ENCODE assay signal across 1 cellular context in the genomic region with DNA sequence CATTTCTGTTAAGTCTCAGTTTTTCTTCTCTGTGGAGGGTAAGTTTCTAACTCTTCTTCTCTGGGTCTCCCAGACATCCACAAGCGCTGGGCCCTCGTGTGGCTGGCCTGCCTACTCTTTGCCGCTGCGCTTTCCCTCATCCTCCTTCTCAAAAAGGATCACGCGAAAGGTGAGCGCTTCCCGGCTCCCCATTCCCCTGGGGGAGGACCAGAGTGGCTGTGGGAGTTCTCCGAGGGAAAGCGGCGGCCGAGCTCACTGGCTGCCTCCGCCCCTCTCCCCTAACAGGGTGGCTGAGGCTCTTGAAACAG.
TF ChIP-seq lines count a peak whose summit lies in the region.

No MANE protein-coding gene starts in this region.

TF ChIP-seq in WTC11, 78 proteins besides CTCF, POLR2A, EP300 and RAD21 (continued from another document):
- TF ChIP-seq, protein P1, sequence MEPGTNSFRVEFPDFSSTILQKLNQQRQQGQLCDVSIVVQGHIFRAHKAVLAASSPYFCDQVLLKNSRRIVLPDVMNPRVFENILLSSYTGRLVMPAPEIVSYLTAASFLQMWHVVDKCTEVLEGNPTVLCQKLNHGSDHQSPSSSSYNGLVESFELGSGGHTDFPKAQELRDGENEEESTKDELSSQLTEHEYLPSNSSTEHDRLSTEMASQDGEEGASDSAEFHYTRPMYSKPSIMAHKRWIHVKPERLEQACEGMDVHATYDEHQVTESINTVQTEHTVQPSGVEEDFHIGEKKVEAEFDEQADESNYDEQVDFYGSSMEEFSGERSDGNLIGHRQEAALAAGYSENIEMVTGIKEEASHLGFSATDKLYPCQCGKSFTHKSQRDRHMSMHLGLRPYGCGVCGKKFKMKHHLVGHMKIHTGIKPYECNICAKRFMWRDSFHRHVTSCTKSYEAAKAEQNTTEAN (CRISPR knock-in tag; IDR thresholded peaks at IDR 0.05) = no peak
- TF ChIP-seq TEAD4 (CRISPR knock-in tag; IDR thresholded peaks at IDR 0.05) (no peak), NFATC4 (CRISPR knock-in tag; IDR thresholded peaks at IDR 0.05) (no peak), FOXK1 (CRISPR knock-in tag; IDR thresholded peaks at IDR 0.05) (no peak), IRF2 (CRISPR knock-in tag; IDR thresholded peaks at IDR 0.05; ENCODE audit: borderline replicate concordance, low read depth) (no peak), FOXP1 (CRISPR knock-in tag; IDR thresholded peaks at IDR 0.05; ENCODE audit: borderline replicate concordance) (no peak)
